In genomic region chr7:116689787-116690186, GRCh38 we compare ENCODE assay signal across 17 cellular contexts. TPM values are rescaled to one million over a fixed set of nuclear protein-coding genes. Genes with fewer than 3 reads are reported as not detected.
DNase-seq lines count a peak whose midpoint lies in the region; ATAC-seq and TF ChIP-seq lines count a peak whose summit lies in the region.
"Had no signal": no experiment of that assay in that cellular context is flagged by ENCODE, and none has a peak within 500 bp of the region (broad histone marks: within the 10 kb centered on the region; RNA-seq: fewer than 3 reads in every experiment).

No MANE protein-coding gene starts in this region.

- H3K9ac ChIP-seq in BLaER1 treated with 17β-estradiol and CSF1 and Interleukin-3, amounts not matched to agents 10 nM and 100 nM, result peak overlapping the region in 2 of 11 experiments; percentile 12 to 22; a peak in 2 of 22 replicates

- no peaks in the 10 kb centered on the region for H4K20me1 ChIP-seq in BLaER1 treated with 17β-estradiol and CSF1 and Interleukin-3, amounts not matched to agents 10 nM and 100 nM

- peak; percentile 85 for ATAC-seq in left lung
- ATAC-seq: GM12878 had no signal

- peak overlapping the region in 8 of 11 experiments; percentile 15 to 64 (median 56); a peak in 13 of 22 replicates for H3K27ac ChIP-seq in BLaER1 treated with 17β-estradiol and CSF1 and Interleukin-3, amounts not matched to agents 10 nM and 100 nM
- H3K27ac ChIP-seq in SJSA1 (peak overlapping the region; percentile 13; the same call in 1 of the 2 replicates), left lung (no peak overlapping the region)

- no peaks in the 10 kb centered on the region for H3K36me3 ChIP-seq in BLaER1 treated with 17β-estradiol and CSF1 and Interleukin-3, amounts not matched to agents 10 nM and 100 nM
- H3K36me3 ChIP-seq in SJSA1 (no peaks in the 10 kb centered on the region), left lung (no peaks in the 10 kb centered on the region)

- no peak for TF ChIP-seq CTCF in left lung (IDR thresholded peaks at IDR 0.05)

- peak; percentile 9 to 21 for DNase-seq in Kasumi-1 (lab: John Stamatoyannopoulos, UW)
- peak in 1 of 2 experiments; percentile 28 for DNase-seq in SJSA1 (ENCODE audit: low read depth in 1 of 2, low spot score in 2 of 2)
- peak in 1 of 2 donors; percentile 63 for DNase-seq in left lung
- DNase-seq in COLO668 (lab: John Stamatoyannopoulos, UW; ENCODE audit: unreplicated experiment), result no peak
- no peak for DNase-seq in activated effector memory CD4-positive, alpha-beta T cell treated with anti-CD3 and anti-CD28 coated beads, Interleukin-2, amount 50 U/mL, for 16 hours
- no peak for DNase-seq in NCI-H1436 treated with DMSO at 0.1 percent for 48 hours (lab: John Stamatoyannopoulos, UW)
- DNase-seq in dermis blood vessel endothelial cell, result no peak
- DNase-seq: activated CD4-positive, alpha-beta T cell treated with anti-CD3 and anti-CD28 coated beads, Interleukin-2, amount 10 ng/mL, durations not matched to agents 7 days and 5 days; activated T-cell treated with anti-CD3 and anti-CD28 coated beads, Interleukin-2, amount 50 U/mL, for 48 hours; amygdala; DMS79; effector CD8-positive, alpha-beta T cell; KG1; kidney; stimulated activated CD4-positive, alpha-beta T cell treated with anti-CD3 and anti-CD28 coated beads, Interleukin-1b, Interleukin-23, amount 100 ng/mL, for 48 hours had no signal

- intact Hi-C loops in left lung (cut with DNase I), result no loop called here

- H3K27me3 ChIP-seq in BLaER1 treated with 17β-estradiol and CSF1 and Interleukin-3, amounts not matched to agents 10 nM and 100 nM, result 0 out of 22 replicates have a peak, but pooled peaks cover 0 to 4% (median 0%) of the 10 kb centered on the region in 11 experiments
- H3K27me3 ChIP-seq in SJSA1 (replicated peaks), result no peaks in the 10 kb centered on the region
- H3K27me3 ChIP-seq in left lung, result no peaks in the 10 kb centered on the region

- no peak overlapping the region for H3K4me3 ChIP-seq in BLaER1 treated with 17β-estradiol and CSF1 and Interleukin-3, amounts not matched to agents 10 nM and 100 nM
- H3K4me3 ChIP-seq in SJSA1 (no peak overlapping the region), left lung (no peak overlapping the region)
- H3K4me3 ChIP-seq: GM12878 had no signal

- peak overlapping the region; percentile 17 to 77 (median 62) for H3K4me2 ChIP-seq in BLaER1 treated with 17β-estradiol and CSF1 and Interleukin-3, amounts not matched to agents 10 nM and 100 nM

- H3K9me3 ChIP-seq in BLaER1 treated with 17β-estradiol and CSF1 and Interleukin-3, amounts not matched to agents 10 nM and 100 nM (replicated peaks in 1 of 11), result no peaks in the 10 kb centered on the region
- H3K9me3 ChIP-seq in SJSA1 (replicated peaks), result no peaks in the 10 kb centered on the region
- H3K9me3 ChIP-seq in left lung, result no peaks in the 10 kb centered on the region

- H3K4me1 ChIP-seq in BLaER1 treated with 17β-estradiol and CSF1 and Interleukin-3, amounts not matched to agents 10 nM and 100 nM, result peaks cover 9 to 54% (median 25%) of the 10 kb centered on the region in 10 experiments
- H3K4me1 ChIP-seq in SJSA1 (replicated peaks), result peaks cover 42% of the 10 kb centered on the region
- H3K4me1 ChIP-seq in left lung, result peaks cover 0 to 9% of the 10 kb centered on the region in 2 donors

RNA-seq across cellular contexts. Expression of gene MET, which starts 17.8 kb away (rescaled TPM):
- total RNA-seq in SJSA1 (2014; rRNA removed; shearing (Covaris generic)), result 5.2 and 8.3 TPM in 2 replicates
- total RNA-seq in left lung (10 to 100 TPM; 70.0 to 89.3 TPM), dermis blood vessel endothelial cell (66.4 and 113 TPM in 2 replicates)

Comparison
In these comparisons a context has a peak if more than half of its experiments do, and no peak if none do; other contexts are left out.
1. H3K27ac ChIP-seq: peak in BLaER1 treated with 17β-estradiol and CSF1 and Interleukin-3, amounts not matched to agents 10 nM and 100 nM (8 of 11) and SJSA1 (single experiment); none in left lung (0 of 2).
2. DNase-seq: peak in Kasumi-1 (2 of 2); none in COLO668 (single experiment), activated effector memory CD4-positive, alpha-beta T cell treated with anti-CD3 and anti-CD28 coated beads, Interleukin-2, amount 50 U/mL, for 16 hours (single experiment), NCI-H1436 treated with DMSO at 0.1 percent for 48 hours (single experiment) and dermis blood vessel endothelial cell (single experiment).